In genomic region chr1:34865573-34865972, GRCh38 we compare ENCODE assay signal across 8 cellular contexts. TPM values are rescaled to one million over a fixed set of nuclear protein-coding genes. Genes with fewer than 3 reads are reported as not detected.
DNase-seq lines count a peak whose midpoint lies in the region; ATAC-seq and TF ChIP-seq lines count a peak whose summit lies in the region.

No MANE protein-coding gene starts in this region.

- ATAC-seq in activated CD4-positive, CD25-positive, alpha-beta regulatory T cell treated with anti-CD3 and anti-CD28 coated beads, Interleukin-2, amount 50 U/mL, for 24 hours: no peak
- ATAC-seq in GM18502 (IDR thresholded peaks at IDR 0.05; ENCODE audit: poor library complexity, unreplicated experiment): no peak

- H3K9ac ChIP-seq in SK-N-MC (ENCODE audit: insufficient read length) (no peak overlapping the region), rectal smooth muscle tissue (ENCODE audit: low read length) (peak overlapping the region; percentile 60)

- H3K36me3 ChIP-seq in SK-N-MC (ENCODE audit: insufficient read depth, low read length) (no peaks in the 10 kb centered on the region), rectal smooth muscle tissue (ENCODE audit: control insufficient read depth, insufficient read depth, low read length) (no peaks in the 10 kb centered on the region)

- no peaks in the 10 kb centered on the region for H3K27me3 ChIP-seq in rectal smooth muscle tissue (ENCODE audit: control insufficient read depth, insufficient read depth, low read length)

- H3K9me3 ChIP-seq in SK-N-MC (ENCODE audit: low read depth, low read length): no peaks in the 10 kb centered on the region

- DNase-seq in GM12864 (ENCODE audit: low read depth) (no peak), SK-N-MC (ENCODE audit: low read depth, low spot score) (no peak), fibroblast of the aortic adventitia (ENCODE audit: low read depth) (no peak), epidermal melanocyte (ENCODE audit: insufficient read length, low spot score) (no peak), OCI-M2 (lab: John Stamatoyannopoulos, UW; ENCODE audit: unreplicated experiment) (no peak)

- TF ChIP-seq CTCF in GM12864 (IDR thresholded peaks at IDR 0.05; ENCODE audit: low read depth, low read length, missing control alignments) (no peak), fibroblast of the aortic adventitia (IDR thresholded peaks at IDR 0.05; ENCODE audit: insufficient read depth, low read length) (no peak)

- H3K4me1 ChIP-seq in rectal smooth muscle tissue (ENCODE audit: control insufficient read depth, insufficient read depth, low read length): no peaks in the 10 kb centered on the region

- H3K27ac ChIP-seq in SK-N-MC: no peak overlapping the region
- H3K27ac ChIP-seq in rectal smooth muscle tissue (ENCODE audit: low read depth, low read length): no peak overlapping the region

- peak overlapping the region; percentile 64 for H3K4me3 ChIP-seq in GM12864 (ENCODE audit: low read depth, low read length)
- H3K4me3 ChIP-seq in SK-N-MC: peak overlapping the region; percentile 84
- H3K4me3 ChIP-seq in fibroblast of the aortic adventitia (ENCODE audit: low read depth, low read length): peak overlapping the region; percentile 76
- H3K4me3 ChIP-seq in rectal smooth muscle tissue (ENCODE audit: low read length): peak overlapping the region; percentile 79

RNA-seq across cellular contexts. Expression of gene SMIM12, which starts 6.0 kb away (rescaled TPM):
- total RNA-seq in fibroblast of the aortic adventitia (ENCODE audit: low replicate concordance): 9.7 and 24.9 TPM in 2 replicates
